20 cellular contexts compared by ENCODE assay signal in the genomic region with DNA sequence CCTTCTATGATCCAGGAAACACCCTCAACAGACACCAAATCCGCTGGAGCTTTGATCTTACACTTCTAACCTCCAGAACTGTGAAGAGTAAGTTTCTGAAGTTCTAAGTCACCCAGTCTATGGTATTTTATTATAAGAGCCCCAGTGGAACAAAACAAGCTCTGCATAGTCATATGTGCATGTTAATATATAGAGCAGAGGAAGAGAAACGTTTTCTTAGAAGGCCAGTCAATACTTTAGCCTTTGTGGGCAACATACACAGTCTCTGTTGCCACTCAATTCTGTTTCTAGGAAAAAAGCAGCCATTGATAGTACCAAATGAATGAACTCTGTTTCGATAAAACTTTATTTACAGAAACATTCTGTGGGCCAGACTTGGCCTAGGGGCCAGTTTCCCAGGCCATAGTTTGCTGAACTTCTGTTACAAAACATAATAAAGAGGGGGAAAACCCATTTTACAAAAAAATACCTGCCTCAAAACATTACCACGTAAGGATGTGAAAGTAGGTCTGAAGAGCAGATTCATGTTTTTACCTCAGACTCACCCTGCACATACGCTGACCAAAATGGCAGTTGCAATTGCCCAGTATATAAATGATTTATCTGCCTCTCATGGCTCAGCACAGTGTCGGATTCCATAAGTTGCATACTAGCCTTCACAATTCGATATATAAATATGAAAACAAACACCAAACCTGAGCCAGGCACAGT.
A peak's percentile ranks its signal among the peaks of the same experiment; 100 is the strongest.
DNase-seq lines count a peak whose midpoint lies in the region; ATAC-seq and TF ChIP-seq lines count a peak whose summit lies in the region.
"Had no signal": no experiment of that assay in that cellular context is flagged by ENCODE, and none has a peak within 500 bp of the region (broad histone marks: within the 10 kb centered on the region; RNA-seq: fewer than 3 reads in every experiment).

No MANE protein-coding gene starts in this region.

- peaks cover 14% of the 10 kb centered on the region for H3K27me3 ChIP-seq in OCI-LY3 (ENCODE audit: low read depth, low read length)
- no peaks in the 10 kb centered on the region for H3K27me3 ChIP-seq in mesendoderm (ENCODE audit: insufficient read depth, low read length, poor library complexity)
- H3K27me3 ChIP-seq in trophoblast cell (ENCODE audit: insufficient read depth, low read length) = no peaks in the 10 kb centered on the region
- H3K27me3 ChIP-seq: pancreas, SJSA1 had no signal

- peaks cover 23% of the 10 kb centered on the region for H3K4me1 ChIP-seq in OCI-LY3 (ENCODE audit: low read length)
- no peaks in the 10 kb centered on the region for H3K4me1 ChIP-seq in mesendoderm (ENCODE audit: control insufficient read depth, low read depth, low read length)
- H3K4me1 ChIP-seq in trophoblast cell (ENCODE audit: control insufficient read depth in 1 of 2, insufficient read depth in 2 of 2, low read length in 2 of 2) = peaks cover 2 to 6% of the 10 kb centered on the region in 2 experiments
- H3K4me1 ChIP-seq: pancreas had no signal

- no peak overlapping the region for H4K12ac ChIP-seq in trophoblast cell (ENCODE audit: low read depth, low read length)

- H3K79me1 ChIP-seq in mesendoderm (ENCODE audit: low read length) (no peaks in the 10 kb centered on the region), trophoblast cell (ENCODE audit: low read length) (no peaks in the 10 kb centered on the region)

- H2AK5ac ChIP-seq in mesendoderm (ENCODE audit: low read length) = no peak overlapping the region
- no peak overlapping the region for H2AK5ac ChIP-seq in trophoblast cell (ENCODE audit: low read length)

- H3K4ac ChIP-seq in mesendoderm (ENCODE audit: low read depth, low read length) (no peak overlapping the region), trophoblast cell (ENCODE audit: low read depth, low read length) (no peak overlapping the region)

- no peak overlapping the region for H2BK12ac ChIP-seq in trophoblast cell (ENCODE audit: low read length)

- no peak overlapping the region for H4K5ac ChIP-seq in mesendoderm (ENCODE audit: low read length)

- H3K23ac ChIP-seq in mesendoderm (ENCODE audit: low read length) (no peak overlapping the region), trophoblast cell (ENCODE audit: low read length) (no peak overlapping the region)

- ATAC-seq in GM19035 (IDR thresholded peaks at IDR 0.05; ENCODE audit: unreplicated experiment) (peak; percentile 67), HG02870 (IDR thresholded peaks at IDR 0.05; ENCODE audit: unreplicated experiment) (peak; percentile 72), GM21528 (IDR thresholded peaks at IDR 0.05; ENCODE audit: low FRiP score, unreplicated experiment) (no peak)
- ATAC-seq: pancreas, sciatic nerve, T-helper 17 cell had no signal

- no peak overlapping the region for H3K14ac ChIP-seq in trophoblast cell (ENCODE audit: low read length)

- H3K79me2 ChIP-seq in OCI-LY3 (ENCODE audit: low read length) (no peaks in the 10 kb centered on the region), mesendoderm (ENCODE audit: control insufficient read depth, insufficient read depth, low read length) (no peaks in the 10 kb centered on the region), trophoblast cell (ENCODE audit: control insufficient read depth, insufficient read depth, low read length, poor library complexity) (no peaks in the 10 kb centered on the region)

- H3K4me3 ChIP-seq in OCI-LY3 (ENCODE audit: low read length) = peak overlapping the region; percentile 30
- no peak overlapping the region for H3K4me3 ChIP-seq in mesendoderm (ENCODE audit: low read length)
- no peak overlapping the region for H3K4me3 ChIP-seq in trophoblast cell (ENCODE audit: low read depth, low read length)
- H3K4me3 ChIP-seq: pancreas, SJSA1 had no signal

- H2AFZ ChIP-seq in OCI-LY3 (ENCODE audit: low read depth, low read length) (no peak overlapping the region), trophoblast cell (ENCODE audit: insufficient read depth, low read length, poor library complexity) (no peak overlapping the region)

- no peak overlapping the region for H3K9ac ChIP-seq in OCI-LY3 (ENCODE audit: low read length)
- no peak overlapping the region for H3K9ac ChIP-seq in mesendoderm (ENCODE audit: low read length)
- no peak overlapping the region for H3K9ac ChIP-seq in trophoblast cell (ENCODE audit: low read length)

- no peak overlapping the region for H2BK15ac ChIP-seq in mesendoderm (replicated peaks; ENCODE audit: low read depth)

- H2BK5ac ChIP-seq in mesendoderm (ENCODE audit: low read length) = no peak overlapping the region
- no peak overlapping the region for H2BK5ac ChIP-seq in trophoblast cell (ENCODE audit: low read depth, low read length, poor library complexity)

- H4K8ac ChIP-seq in mesendoderm (ENCODE audit: low read depth, low read length) (no peak overlapping the region), trophoblast cell (ENCODE audit: low read depth, low read length) (no peak overlapping the region)

- no peaks in the 10 kb centered on the region for H3K4me1 Mint-ChIP-seq in progenitor cell of endocrine pancreas (ENCODE audit: low read depth)
- H3K4me1 Mint-ChIP-seq: activated B cell treated with CpG ODN at 0.5 μM for 24 hours; CD8-positive, alpha-beta memory T cell; T-helper 17 cell had no signal

- H3K9me3 Mint-ChIP-seq in progenitor cell of endocrine pancreas (ENCODE audit: low read depth) = no peaks in the 10 kb centered on the region
- H3K9me3 Mint-ChIP-seq: activated B cell treated with CpG ODN at 0.5 μM for 24 hours; CD8-positive, alpha-beta memory T cell had no signal

- no peak overlapping the region for H3K56ac ChIP-seq in mesendoderm (ENCODE audit: low read length)

- H3K4me3 Mint-ChIP-seq in progenitor cell of endocrine pancreas (ENCODE audit: low read depth) = no peak overlapping the region
- H3K4me3 Mint-ChIP-seq: activated B cell treated with CpG ODN at 0.5 μM for 24 hours; CD8-positive, alpha-beta memory T cell; T-helper 17 cell had no signal

- H3K27ac ChIP-seq in OCI-LY3 (ENCODE audit: low read length) (peak overlapping the region; percentile 43), mesendoderm (ENCODE audit: low read depth, low read length) (no peak overlapping the region), trophoblast cell (ENCODE audit: low read depth, low read length) (no peak overlapping the region)
- H3K27ac ChIP-seq: pancreas had no signal

- WGBS in mesendoderm (ENCODE audit: extremely low coverage, insufficient coverage, low lambda C conversion rate) = no CpG with 5 or more reads among the region's 7 CpGs
- WGBS in trophoblast cell (ENCODE audit: extremely low coverage, insufficient coverage, insufficient read length) = no CpG with 5 or more reads among the region's 7 CpGs

- no peaks in the 10 kb centered on the region for H3K36me3 Mint-ChIP-seq in progenitor cell of endocrine pancreas (ENCODE audit: insufficient read depth)
- H3K36me3 Mint-ChIP-seq: CD8-positive, alpha-beta memory T cell had no signal

- H3K18ac ChIP-seq in mesendoderm (ENCODE audit: low read length) = no peak overlapping the region
- no peak overlapping the region for H3K18ac ChIP-seq in trophoblast cell (ENCODE audit: low read length)

- no peaks in the 10 kb centered on the region for H3K27me3 Mint-ChIP-seq in progenitor cell of endocrine pancreas
- H3K27me3 Mint-ChIP-seq: T-helper 17 cell had no signal

- no peaks in the 10 kb centered on the region for H3K36me3 ChIP-seq in OCI-LY3 (replicated peaks; ENCODE audit: low read depth, low read length)
- no peaks in the 10 kb centered on the region for H3K36me3 ChIP-seq in mesendoderm (ENCODE audit: control insufficient read depth, insufficient read depth, low read length)
- H3K36me3 ChIP-seq in trophoblast cell (ENCODE audit: control insufficient read depth in 1 of 2, insufficient read depth in 2 of 2, low read length in 2 of 2) = peaks cover 0 to 4% of the 10 kb centered on the region in 2 experiments
- H3K36me3 ChIP-seq: pancreas, SJSA1 had no signal

- H3K27ac Mint-ChIP-seq in progenitor cell of endocrine pancreas = no peak overlapping the region
- H3K27ac Mint-ChIP-seq: activated B cell treated with CpG ODN at 0.5 μM for 24 hours; CD8-positive, alpha-beta memory T cell; T-helper 17 cell had no signal

- H4K91ac ChIP-seq in trophoblast cell (ENCODE audit: low read depth, low read length) = no peak overlapping the region

- H4K20me1 ChIP-seq in OCI-LY3 (ENCODE audit: insufficient read depth, low read length) = no peaks in the 10 kb centered on the region

- DNase-seq in GM13976 (ENCODE audit: low spot score) = peak; percentile 31
- no peak for DNase-seq in progenitor cell of endocrine pancreas (ENCODE audit: low spot score, unreplicated experiment)
- DNase-seq in mesendoderm = no peak
- no peak for DNase-seq in trophoblast cell
- DNase-seq: activated B cell treated with CpG ODN at 0.5 μM for 24 hours; activated naive CD4-positive, alpha-beta T cell; CD8-positive, alpha-beta memory T cell; DMS79; GOT3; mammary epithelial cell; NCI-H1436; NCI-H82; pancreas; T-helper 17 cell had no signal

- H3K4me2 ChIP-seq in OCI-LY3 (ENCODE audit: low read length) = peak overlapping the region; percentile 49
- H3K4me2 ChIP-seq in mesendoderm (ENCODE audit: low read length) = no peak overlapping the region
- no peak overlapping the region for H3K4me2 ChIP-seq in trophoblast cell (ENCODE audit: low read length)

- TF ChIP-seq CTCF in GM13976 (IDR thresholded peaks at IDR 0.05; ENCODE audit: borderline replicate concordance, control extremely low read depth, extremely low read depth, insufficient read depth, missing control alignments) = no peak
- TF ChIP-seq CTCF in OCI-LY3 (IDR thresholded peaks at IDR 0.05; ENCODE audit: low read depth, low read length) = no peak
- TF ChIP-seq CTCF in progenitor cell of endocrine pancreas (IDR thresholded peaks at IDR 0.05; ENCODE audit: unreplicated experiment) = no peak

- in situ Hi-C loops in GM13976 (cut with MboI; ENCODE audit: low sequenced_read_pairs, unreplicated experiment) = no loop called here

- H2BK120ac ChIP-seq in mesendoderm (ENCODE audit: low read depth, low read length) = no peak overlapping the region
- H2BK120ac ChIP-seq in trophoblast cell (ENCODE audit: insufficient read depth, low read length, poor library complexity) = no peak overlapping the region

- no peaks in the 10 kb centered on the region for H3K9me3 ChIP-seq in OCI-LY3 (ENCODE audit: insufficient read depth, low read length)
- no peaks in the 10 kb centered on the region for H3K9me3 ChIP-seq in trophoblast cell (ENCODE audit: insufficient read depth, low read depth, low read length)
- H3K9me3 ChIP-seq: pancreas had no signal
